In the genomic region with DNA sequence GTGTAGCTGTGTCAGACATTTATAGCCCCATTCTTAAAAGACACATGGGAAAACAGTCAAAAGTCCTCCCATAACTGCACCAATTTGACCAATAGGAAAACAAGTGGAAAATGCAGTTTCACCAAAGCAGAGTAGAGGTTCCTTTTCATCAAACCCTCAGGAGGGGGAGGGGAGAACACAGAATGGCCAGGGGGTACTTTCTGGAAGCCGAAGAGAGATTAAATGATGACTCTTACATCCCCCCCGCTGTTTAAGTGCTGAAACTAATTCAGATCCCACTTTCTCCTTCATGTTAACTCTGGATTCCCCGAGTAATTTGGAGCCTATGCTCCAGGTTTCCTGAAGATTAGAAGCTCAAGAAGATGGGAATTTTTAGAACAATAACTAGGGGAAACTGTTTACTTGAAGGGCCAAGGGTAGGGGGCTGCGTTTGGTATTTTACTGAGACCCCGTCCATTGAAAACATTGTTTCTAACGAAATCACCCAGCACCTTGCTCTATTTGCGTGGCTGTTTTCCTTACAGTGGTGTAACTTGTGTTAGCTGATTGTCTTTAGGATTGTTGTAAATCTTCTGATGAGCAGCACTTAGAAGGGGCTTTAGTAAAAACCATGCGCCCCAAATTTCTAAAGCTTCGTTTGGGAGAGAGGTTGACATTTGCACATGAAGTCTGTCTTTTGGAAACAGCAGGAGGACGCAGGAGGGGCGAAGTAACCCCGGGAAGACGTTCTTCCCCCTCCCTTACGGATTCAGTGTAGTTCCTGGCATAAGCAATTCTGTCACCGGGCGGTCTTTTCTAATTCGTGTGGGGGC, we compare ENCODE assay signal across 1 cellular context.
TF ChIP-seq lines count a peak whose summit lies in the region.

No MANE protein-coding gene starts in this region.

TF ChIP-seq in HEK293, 187 proteins besides CTCF, POLR2A, EP300 and RAD21 (continued from another document and continues in another):
- TF ChIP-seq, protein P1, sequence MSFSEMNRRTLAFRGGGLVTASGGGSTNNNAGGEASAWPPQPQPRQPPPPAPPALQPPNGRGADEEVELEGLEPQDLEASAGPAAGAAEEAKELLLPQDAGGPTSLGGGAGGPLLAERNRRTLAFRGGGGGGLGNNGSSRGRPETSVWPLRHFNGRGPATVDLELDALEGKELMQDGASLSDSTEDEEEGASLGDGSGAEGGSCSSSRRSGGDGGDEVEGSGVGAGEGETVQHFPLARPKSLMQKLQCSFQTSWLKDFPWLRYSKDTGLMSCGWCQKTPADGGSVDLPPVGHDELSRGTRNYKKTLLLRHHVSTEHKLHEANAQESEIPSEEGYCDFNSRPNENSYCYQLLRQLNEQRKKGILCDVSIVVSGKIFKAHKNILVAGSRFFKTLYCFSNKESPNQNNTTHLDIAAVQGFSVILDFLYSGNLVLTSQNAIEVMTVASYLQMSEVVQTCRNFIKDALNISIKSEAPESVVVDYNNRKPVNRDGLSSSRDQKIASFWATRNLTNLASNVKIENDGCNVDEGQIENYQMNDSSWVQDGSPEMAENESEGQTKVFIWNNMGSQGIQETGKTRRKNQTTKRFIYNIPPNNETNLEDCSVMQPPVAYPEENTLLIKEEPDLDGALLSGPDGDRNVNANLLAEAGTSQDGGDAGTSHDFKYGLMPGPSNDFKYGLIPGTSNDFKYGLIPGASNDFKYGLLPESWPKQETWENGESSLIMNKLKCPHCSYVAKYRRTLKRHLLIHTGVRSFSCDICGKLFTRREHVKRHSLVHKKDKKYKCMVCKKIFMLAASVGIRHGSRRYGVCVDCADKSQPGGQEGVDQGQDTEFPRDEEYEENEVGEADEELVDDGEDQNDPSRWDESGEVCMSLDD (tag by site-specific recombination; IDR thresholded peaks at IDR 0.05), result no peak
- TF ChIP-seq, protein P2, sequence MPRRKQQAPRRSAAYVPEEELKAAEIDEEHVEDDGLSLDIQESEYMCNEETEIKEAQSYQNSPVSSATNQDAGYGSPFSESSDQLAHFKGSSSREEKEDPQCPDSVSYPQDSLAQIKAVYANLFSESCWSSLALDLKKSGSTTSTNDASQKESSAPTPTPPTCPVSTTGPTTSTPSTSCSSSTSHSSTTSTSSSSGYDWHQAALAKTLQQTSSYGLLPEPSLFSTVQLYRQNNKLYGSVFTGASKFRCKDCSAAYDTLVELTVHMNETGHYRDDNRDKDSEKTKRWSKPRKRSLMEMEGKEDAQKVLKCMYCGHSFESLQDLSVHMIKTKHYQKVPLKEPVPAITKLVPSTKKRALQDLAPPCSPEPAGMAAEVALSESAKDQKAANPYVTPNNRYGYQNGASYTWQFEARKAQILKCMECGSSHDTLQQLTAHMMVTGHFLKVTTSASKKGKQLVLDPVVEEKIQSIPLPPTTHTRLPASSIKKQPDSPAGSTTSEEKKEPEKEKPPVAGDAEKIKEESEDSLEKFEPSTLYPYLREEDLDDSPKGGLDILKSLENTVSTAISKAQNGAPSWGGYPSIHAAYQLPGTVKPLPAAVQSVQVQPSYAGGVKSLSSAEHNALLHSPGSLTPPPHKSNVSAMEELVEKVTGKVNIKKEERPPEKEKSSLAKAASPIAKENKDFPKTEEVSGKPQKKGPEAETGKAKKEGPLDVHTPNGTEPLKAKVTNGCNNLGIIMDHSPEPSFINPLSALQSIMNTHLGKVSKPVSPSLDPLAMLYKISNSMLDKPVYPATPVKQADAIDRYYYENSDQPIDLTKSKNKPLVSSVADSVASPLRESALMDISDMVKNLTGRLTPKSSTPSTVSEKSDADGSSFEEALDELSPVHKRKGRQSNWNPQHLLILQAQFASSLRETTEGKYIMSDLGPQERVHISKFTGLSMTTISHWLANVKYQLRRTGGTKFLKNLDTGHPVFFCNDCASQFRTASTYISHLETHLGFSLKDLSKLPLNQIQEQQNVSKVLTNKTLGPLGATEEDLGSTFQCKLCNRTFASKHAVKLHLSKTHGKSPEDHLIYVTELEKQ (tag by site-specific recombination; IDR thresholded peaks at IDR 0.05; ENCODE audit: borderline replicate concordance), result no peak
- TF ChIP-seq MYNN (tag by site-specific recombination; IDR thresholded peaks at IDR 0.05; ENCODE audit: borderline replicate concordance) (no peak), ZNF701 (tag by site-specific recombination; IDR thresholded peaks at IDR 0.05) (no peak), ZNF112 (tag by site-specific recombination; IDR thresholded peaks at IDR 0.05) (no peak), KLF10 (tag by site-specific recombination; IDR thresholded peaks at IDR 0.05) (0 out of 2 replicates have a peak, but pooled peaks have one; percentile 21), SP7 (tag by site-specific recombination; IDR thresholded peaks at IDR 0.05) (no peak), IKZF3 (tag by site-specific recombination; IDR thresholded peaks at IDR 0.05) (peak; percentile 74), ZNF311 (tag by site-specific recombination; IDR thresholded peaks at IDR 0.05; ENCODE audit: borderline replicate concordance) (no peak), EGR2 (tag by site-specific recombination; IDR thresholded peaks at IDR 0.05; ENCODE audit: low read depth) (no peak), OVOL3 (tag by site-specific recombination; IDR thresholded peaks at IDR 0.05) (no peak), ZNF341 (tag by site-specific recombination; IDR thresholded peaks at IDR 0.05; ENCODE audit: low read depth) (peak; percentile 75), ZNF654 (tag by site-specific recombination; IDR thresholded peaks at IDR 0.05; ENCODE audit: low read depth) (no peak), ZFP3 (tag by site-specific recombination; IDR thresholded peaks at IDR 0.05; ENCODE audit: low read depth) (no peak), MZF1 (tag by site-specific recombination; IDR thresholded peaks at IDR 0.05; ENCODE audit: borderline replicate concordance) (peak; percentile 64; the same call in 1 of the 2 replicates), SCRT1 (tag by site-specific recombination; IDR thresholded peaks at IDR 0.05; ENCODE audit: borderline replicate concordance) (no peak), TRIM28 (IDR thresholded peaks at IDR 0.05; ENCODE audit: borderline replicate concordance, low read length) (no peak; the same call in 1 of the 2 replicates), ZSCAN30 (tag by site-specific recombination; IDR thresholded peaks at IDR 0.05) (0 out of 2 replicates have a peak, but pooled peaks have one; percentile 20), ZNF23 (tag by site-specific recombination; IDR thresholded peaks at IDR 0.05; ENCODE audit: borderline replicate concordance) (no peak), KLF16 (tag by site-specific recombination; IDR thresholded peaks at IDR 0.05) (no peak), ZNF140 (tag by site-specific recombination; IDR thresholded peaks at IDR 0.05) (no peak), ZNF211 (tag by site-specific recombination; IDR thresholded peaks at IDR 0.05; ENCODE audit: low read depth) (no peak)
- TF ChIP-seq, protein P3, sequence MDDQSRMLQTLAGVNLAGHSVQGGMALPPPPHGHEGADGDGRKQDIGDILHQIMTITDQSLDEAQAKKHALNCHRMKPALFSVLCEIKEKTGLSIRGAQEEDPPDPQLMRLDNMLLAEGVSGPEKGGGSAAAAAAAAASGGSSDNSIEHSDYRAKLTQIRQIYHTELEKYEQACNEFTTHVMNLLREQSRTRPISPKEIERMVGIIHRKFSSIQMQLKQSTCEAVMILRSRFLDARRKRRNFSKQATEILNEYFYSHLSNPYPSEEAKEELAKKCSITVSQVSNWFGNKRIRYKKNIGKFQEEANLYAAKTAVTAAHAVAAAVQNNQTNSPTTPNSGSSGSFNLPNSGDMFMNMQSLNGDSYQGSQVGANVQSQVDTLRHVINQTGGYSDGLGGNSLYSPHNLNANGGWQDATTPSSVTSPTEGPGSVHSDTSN (CRISPR knock-in tag; IDR thresholded peaks at IDR 0.05), result no peak
- TF ChIP-seq, protein P4, sequence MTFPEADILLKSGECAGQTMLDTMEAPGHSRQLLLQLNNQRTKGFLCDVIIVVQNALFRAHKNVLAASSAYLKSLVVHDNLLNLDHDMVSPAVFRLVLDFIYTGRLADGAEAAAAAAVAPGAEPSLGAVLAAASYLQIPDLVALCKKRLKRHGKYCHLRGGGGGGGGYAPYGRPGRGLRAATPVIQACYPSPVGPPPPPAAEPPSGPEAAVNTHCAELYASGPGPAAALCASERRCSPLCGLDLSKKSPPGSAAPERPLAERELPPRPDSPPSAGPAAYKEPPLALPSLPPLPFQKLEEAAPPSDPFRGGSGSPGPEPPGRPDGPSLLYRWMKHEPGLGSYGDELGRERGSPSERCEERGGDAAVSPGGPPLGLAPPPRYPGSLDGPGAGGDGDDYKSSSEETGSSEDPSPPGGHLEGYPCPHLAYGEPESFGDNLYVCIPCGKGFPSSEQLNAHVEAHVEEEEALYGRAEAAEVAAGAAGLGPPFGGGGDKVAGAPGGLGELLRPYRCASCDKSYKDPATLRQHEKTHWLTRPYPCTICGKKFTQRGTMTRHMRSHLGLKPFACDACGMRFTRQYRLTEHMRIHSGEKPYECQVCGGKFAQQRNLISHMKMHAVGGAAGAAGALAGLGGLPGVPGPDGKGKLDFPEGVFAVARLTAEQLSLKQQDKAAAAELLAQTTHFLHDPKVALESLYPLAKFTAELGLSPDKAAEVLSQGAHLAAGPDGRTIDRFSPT (tag by site-specific recombination; IDR thresholded peaks at IDR 0.05), result no peak
- TF ChIP-seq, protein P5, sequence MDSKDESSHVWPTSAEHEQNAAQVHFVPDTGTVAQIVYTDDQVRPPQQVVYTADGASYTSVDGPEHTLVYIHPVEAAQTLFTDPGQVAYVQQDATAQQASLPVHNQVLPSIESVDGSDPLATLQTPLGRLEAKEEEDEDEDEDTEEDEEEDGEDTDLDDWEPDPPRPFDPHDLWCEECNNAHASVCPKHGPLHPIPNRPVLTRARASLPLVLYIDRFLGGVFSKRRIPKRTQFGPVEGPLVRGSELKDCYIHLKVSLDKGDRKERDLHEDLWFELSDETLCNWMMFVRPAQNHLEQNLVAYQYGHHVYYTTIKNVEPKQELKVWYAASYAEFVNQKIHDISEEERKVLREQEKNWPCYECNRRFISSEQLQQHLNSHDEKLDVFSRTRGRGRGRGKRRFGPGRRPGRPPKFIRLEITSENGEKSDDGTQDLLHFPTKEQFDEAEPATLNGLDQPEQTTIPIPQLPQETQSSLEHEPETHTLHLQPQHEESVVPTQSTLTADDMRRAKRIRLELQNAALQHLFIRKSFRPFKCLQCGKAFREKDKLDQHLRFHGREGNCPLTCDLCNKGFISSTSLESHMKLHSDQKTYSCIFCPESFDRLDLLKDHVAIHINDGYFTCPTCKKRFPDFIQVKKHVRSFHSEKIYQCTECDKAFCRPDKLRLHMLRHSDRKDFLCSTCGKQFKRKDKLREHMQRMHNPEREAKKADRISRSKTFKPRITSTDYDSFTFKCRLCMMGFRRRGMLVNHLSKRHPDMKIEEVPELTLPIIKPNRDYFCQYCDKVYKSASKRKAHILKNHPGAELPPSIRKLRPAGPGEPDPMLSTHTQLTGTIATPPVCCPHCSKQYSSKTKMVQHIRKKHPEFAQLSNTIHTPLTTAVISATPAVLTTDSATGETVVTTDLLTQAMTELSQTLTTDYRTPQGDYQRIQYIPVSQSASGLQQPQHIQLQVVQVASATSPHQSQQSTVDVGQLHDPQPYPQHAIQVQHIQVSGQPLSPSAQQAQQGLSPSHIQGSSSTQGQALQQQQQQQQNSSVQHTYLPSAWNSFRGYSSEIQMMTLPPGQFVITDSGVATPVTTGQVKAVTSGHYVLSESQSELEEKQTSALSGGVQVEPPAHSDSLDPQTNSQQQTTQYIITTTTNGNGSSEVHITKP (tag by site-specific recombination; IDR thresholded peaks at IDR 0.05), result no peak
- TF ChIP-seq, protein P6, sequence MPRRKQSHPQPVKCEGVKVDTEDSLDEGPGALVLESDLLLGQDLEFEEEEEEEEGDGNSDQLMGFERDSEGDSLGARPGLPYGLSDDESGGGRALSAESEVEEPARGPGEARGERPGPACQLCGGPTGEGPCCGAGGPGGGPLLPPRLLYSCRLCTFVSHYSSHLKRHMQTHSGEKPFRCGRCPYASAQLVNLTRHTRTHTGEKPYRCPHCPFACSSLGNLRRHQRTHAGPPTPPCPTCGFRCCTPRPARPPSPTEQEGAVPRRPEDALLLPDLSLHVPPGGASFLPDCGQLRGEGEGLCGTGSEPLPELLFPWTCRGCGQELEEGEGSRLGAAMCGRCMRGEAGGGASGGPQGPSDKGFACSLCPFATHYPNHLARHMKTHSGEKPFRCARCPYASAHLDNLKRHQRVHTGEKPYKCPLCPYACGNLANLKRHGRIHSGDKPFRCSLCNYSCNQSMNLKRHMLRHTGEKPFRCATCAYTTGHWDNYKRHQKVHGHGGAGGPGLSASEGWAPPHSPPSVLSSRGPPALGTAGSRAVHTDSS (tag by site-specific recombination; IDR thresholded peaks at IDR 0.05), result no peak
- TF ChIP-seq, protein P7, sequence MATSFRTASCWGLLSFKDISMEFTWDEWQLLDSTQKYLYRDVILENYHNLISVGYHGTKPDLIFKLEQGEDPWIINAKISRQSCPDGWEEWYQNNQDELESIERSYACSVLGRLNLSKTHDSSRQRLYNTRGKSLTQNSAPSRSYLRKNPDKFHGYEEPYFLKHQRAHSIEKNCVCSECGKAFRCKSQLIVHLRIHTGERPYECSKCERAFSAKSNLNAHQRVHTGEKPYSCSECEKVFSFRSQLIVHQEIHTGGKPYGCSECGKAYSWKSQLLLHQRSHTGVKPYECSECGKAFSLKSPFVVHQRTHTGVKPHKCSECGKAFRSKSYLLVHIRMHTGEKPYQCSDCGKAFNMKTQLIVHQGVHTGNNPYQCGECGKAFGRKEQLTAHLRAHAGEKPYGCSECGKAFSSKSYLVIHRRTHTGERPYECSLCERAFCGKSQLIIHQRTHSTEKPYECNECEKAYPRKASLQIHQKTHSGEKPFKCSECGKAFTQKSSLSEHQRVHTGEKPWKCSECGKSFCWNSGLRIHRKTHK (tag by site-specific recombination; IDR thresholded peaks at IDR 0.05), result no peak
- TF ChIP-seq, protein P8, sequence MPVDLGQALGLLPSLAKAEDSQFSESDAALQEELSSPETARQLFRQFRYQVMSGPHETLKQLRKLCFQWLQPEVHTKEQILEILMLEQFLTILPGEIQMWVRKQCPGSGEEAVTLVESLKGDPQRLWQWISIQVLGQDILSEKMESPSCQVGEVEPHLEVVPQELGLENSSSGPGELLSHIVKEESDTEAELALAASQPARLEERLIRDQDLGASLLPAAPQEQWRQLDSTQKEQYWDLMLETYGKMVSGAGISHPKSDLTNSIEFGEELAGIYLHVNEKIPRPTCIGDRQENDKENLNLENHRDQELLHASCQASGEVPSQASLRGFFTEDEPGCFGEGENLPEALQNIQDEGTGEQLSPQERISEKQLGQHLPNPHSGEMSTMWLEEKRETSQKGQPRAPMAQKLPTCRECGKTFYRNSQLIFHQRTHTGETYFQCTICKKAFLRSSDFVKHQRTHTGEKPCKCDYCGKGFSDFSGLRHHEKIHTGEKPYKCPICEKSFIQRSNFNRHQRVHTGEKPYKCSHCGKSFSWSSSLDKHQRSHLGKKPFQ (tag by site-specific recombination; IDR thresholded peaks at IDR 0.05), result peak; percentile 64
- TF ChIP-seq, protein P9, sequence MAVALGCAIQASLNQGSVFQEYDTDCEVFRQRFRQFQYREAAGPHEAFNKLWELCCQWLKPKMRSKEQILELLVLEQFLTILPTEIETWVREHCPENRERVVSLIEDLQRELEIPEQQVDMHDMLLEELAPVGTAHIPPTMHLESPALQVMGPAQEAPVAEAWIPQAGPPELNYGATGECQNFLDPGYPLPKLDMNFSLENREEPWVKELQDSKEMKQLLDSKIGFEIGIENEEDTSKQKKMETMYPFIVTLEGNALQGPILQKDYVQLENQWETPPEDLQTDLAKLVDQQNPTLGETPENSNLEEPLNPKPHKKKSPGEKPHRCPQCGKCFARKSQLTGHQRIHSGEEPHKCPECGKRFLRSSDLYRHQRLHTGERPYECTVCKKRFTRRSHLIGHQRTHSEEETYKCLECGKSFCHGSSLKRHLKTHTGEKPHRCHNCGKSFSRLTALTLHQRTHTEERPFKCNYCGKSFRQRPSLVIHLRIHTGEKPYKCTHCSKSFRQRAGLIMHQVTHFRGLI (tag by site-specific recombination; IDR thresholded peaks at IDR 0.05), result 0 out of 2 replicates have a peak, but pooled peaks have one; percentile 12
